ENCODE assay signal across 13 cellular contexts in the genomic region with DNA sequence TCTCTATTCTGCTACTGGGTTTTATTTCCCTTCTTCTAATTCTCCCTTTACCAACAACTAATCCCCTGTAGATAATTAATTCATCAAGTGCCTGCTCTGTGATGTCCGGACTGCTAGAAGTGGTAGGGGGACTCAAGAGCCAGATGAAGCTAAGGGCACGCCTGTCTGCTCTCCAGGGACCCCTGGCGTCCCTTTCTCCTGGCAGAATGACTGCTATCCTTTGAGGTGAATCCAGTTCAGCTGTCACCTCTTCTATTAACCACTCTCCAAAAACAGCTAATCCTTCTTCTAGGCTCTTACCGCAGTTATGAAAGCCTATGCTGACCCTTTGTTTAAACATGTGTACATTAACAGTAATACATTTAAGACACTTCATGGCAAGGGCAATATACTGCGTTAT. TPM values are rescaled to one million over a fixed set of nuclear protein-coding genes. Genes with fewer than 3 reads are reported as not detected.
DNase-seq lines count a peak whose midpoint lies in the region; ATAC-seq and TF ChIP-seq lines count a peak whose summit lies in the region.
"Had no signal": no experiment of that assay in that cellular context is flagged by ENCODE, and none has a peak within 500 bp of the region (broad histone marks: within the 10 kb centered on the region; RNA-seq: fewer than 3 reads in every experiment).

No MANE protein-coding gene starts in this region.

- DNase-seq in HAP-1 (ENCODE audit: low spot score in 2 of 2) = peak; percentile 21 to 43
- DNase-seq in NCI-H2171 treated with DMSO at 0.1 percent for 48 hours (lab: John Stamatoyannopoulos, UW) = peak; percentile 62
- peak; percentile 48 for DNase-seq in glutamatergic neuron
- no peak for DNase-seq in retinal pigment epithelial cell (ENCODE audit: low read depth)
- no peak for DNase-seq in DMS79 treated with DMSO at 0.1 percent for 48 hours (lab: John Stamatoyannopoulos, UW)
- DNase-seq in UCSD-AML1 (lab: John Stamatoyannopoulos, UW; ENCODE audit: unreplicated experiment) = no peak
- DNase-seq: activated T-cell treated with anti-CD3 and anti-CD28 coated beads, Interleukin-2, amount 50 U/mL, for 72 hours; Caco-2; heart left ventricle; SHP77 treated with DMSO at 0.1 percent for 48 hours had no signal

- in situ Hi-C loops in HAP-1 (cut with MboI; ENCODE audit: low sequenced_read_pairs) = loop anchor here (10.0 kb wide), 1 partner anchor 66 kb away; no protein-coding TSS in a partner anchor

- TF ChIP-seq CTCF in glutamatergic neuron (IDR thresholded peaks at IDR 0.05; ENCODE audit: partially characterized antibody, unreplicated experiment) (no peak), retinal pigment epithelial cell (conservative IDR thresholded peaks at IDR 0.05; ENCODE audit: low read depth, low read length) (peak; percentile 6)

- peaks cover 6% of the 10 kb centered on the region for H3K4me1 Mint-ChIP-seq in glutamatergic neuron (ENCODE audit: low read depth, unreplicated experiment)

- H3K4me3 Mint-ChIP-seq in glutamatergic neuron (ENCODE audit: unreplicated experiment) = peak overlapping the region; percentile 88

- H3K27ac Mint-ChIP-seq in glutamatergic neuron (ENCODE audit: unreplicated experiment) = no peak overlapping the region
- H3K27ac Mint-ChIP-seq: activated T-cell treated with anti-CD3 and anti-CD28 coated beads, Interleukin-2, amount 50 U/mL, for 72 hours had no signal

- ATAC-seq in GM21786 (IDR thresholded peaks at IDR 0.05; ENCODE audit: unreplicated experiment) = no peak
- ATAC-seq: activated CD4-positive, CD25-positive, alpha-beta regulatory T cell treated with anti-CD3 and anti-CD28 coated beads, Interleukin-2, amount 50 U/mL, for 24 hours had no signal

- H3K9me3 Mint-ChIP-seq in glutamatergic neuron (ENCODE audit: unreplicated experiment) = peaks cover 2% of the 10 kb centered on the region
- H3K9me3 Mint-ChIP-seq: activated T-cell treated with anti-CD3 and anti-CD28 coated beads, Interleukin-2, amount 50 U/mL, for 72 hours had no signal

- H3K36me3 ChIP-seq in HAP-1 (replicated peaks) = no peaks in the 10 kb centered on the region
- H3K36me3 ChIP-seq: heart left ventricle, right lobe of liver had no signal

- H3K9me3 ChIP-seq in HAP-1 = no peaks in the 10 kb centered on the region
- H3K9me3 ChIP-seq: heart left ventricle, right lobe of liver had no signal

- H3K27me3 Mint-ChIP-seq in glutamatergic neuron (ENCODE audit: unreplicated experiment) = peaks cover 9% of the 10 kb centered on the region

- H3K4me1 ChIP-seq in HAP-1 = peaks cover 16% of the 10 kb centered on the region

- H3K36me3 Mint-ChIP-seq in glutamatergic neuron (ENCODE audit: unreplicated experiment) = no peaks in the 10 kb centered on the region

- H3K4me3 ChIP-seq in HAP-1 (peak overlapping the region; percentile 54), retinal pigment epithelial cell (ENCODE audit: low read length) (peak overlapping the region; percentile 66)
- H3K4me3 ChIP-seq: right lobe of liver had no signal

- no peaks in the 10 kb centered on the region for H3K27me3 ChIP-seq in HAP-1 (ENCODE audit: low read depth)

RNA-seq across cellular contexts. Expression of a gene that starts 1.4 kb away (rescaled TPM):
- 19.1 TPM for total RNA-seq in glutamatergic neuron (ENCODE audit: unreplicated experiment)

Comparison
In these comparisons a context has a peak if more than half of its experiments do, and no peak if none do; other contexts are left out.
1. DNase-seq: peak in HAP-1 (2 of 2), NCI-H2171 treated with DMSO at 0.1 percent for 48 hours (single experiment) and glutamatergic neuron (single experiment); none in retinal pigment epithelial cell (single experiment), DMS79 treated with DMSO at 0.1 percent for 48 hours (single experiment) and UCSD-AML1 (single experiment).